In the genomic region with DNA sequence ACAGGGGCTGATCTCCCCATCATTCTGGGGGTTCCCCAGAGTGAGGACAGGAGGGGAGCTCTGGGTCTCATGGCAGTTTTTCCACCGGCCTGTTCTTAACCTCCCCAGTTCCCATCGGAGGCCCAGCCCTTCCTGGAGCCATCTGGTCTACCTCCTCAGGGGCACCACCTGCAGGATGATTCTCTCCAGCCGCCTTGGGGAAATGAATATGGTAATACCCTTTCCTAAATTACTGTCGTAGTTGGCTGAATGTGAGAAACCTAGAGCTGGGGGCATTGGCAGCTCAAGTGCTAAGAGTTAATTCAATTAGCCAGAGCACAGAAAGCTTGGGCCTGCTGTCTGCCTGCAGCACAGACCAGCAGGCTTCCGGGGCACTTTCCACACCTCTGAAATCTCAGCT, we compare ENCODE assay signal across 22 cellular contexts.
DNase-seq lines count a peak whose midpoint lies in the region; ATAC-seq and TF ChIP-seq lines count a peak whose summit lies in the region.
"Had no signal": no experiment of that assay in that cellular context is flagged by ENCODE, and none has a peak within 500 bp of the region (broad histone marks: within the 10 kb centered on the region; RNA-seq: fewer than 3 reads in every experiment).

No MANE protein-coding gene starts in this region.

- no peaks in the 10 kb centered on the region for H3K79me2 ChIP-seq in GM23338 (replicated peaks; ENCODE audit: insufficient read depth)

- in situ Hi-C loops in Panc1 (cut with HindIII; ENCODE audit: low pct_unique_long_range_greater_than_20kb, low sequenced_read_pairs), result no loop called here

- ATAC-seq in GM23338 (peak; percentile 93), Panc1 (peak; percentile 62; the same call in 1 of the 2 replicates), GM21825 (IDR thresholded peaks at IDR 0.05; ENCODE audit: unreplicated experiment) (no peak)
- ATAC-seq: activated CD4-positive, CD25-positive, alpha-beta regulatory T cell treated with anti-CD3 and anti-CD28 coated beads, Interleukin-2, amount 50 U/mL, for 24 hours; heart right ventricle; naive thymus-derived CD8-positive, alpha-beta T cell; sciatic nerve; stimulated activated naive B cell treated with anti-CD40 and anti-IgM and Interleukin-4, amounts not matched to agents 10 μg/mL and 1 μg/mL and 100 μg/mL, for 72 hours; T-cell had no signal

- no peaks in the 10 kb centered on the region for H3K4me1 Mint-ChIP-seq in Calu3 (ENCODE audit: low read depth, unreplicated experiment)
- peaks cover 18% of the 10 kb centered on the region for H3K4me1 Mint-ChIP-seq in GM23338
- H3K4me1 Mint-ChIP-seq: naive thymus-derived CD8-positive, alpha-beta T cell; stimulated activated naive B cell treated with anti-CD40 and anti-IgM and Interleukin-4, amounts not matched to agents 10 μg/mL and 1 μg/mL and 100 μg/mL, for 72 hours; T-cell had no signal

- H3K9me2 ChIP-seq in GM23338 (ENCODE audit: insufficient read depth), result no peaks in the 10 kb centered on the region

- BruUV-seq in Calu3 (replicated peaks; lab: Mats Ljungman, UMichigan), result no TSS peak
- no TSS peak for BruUV-seq in Panc1 (replicated peaks; lab: Mats Ljungman, UMichigan)

- H3K36me3 Mint-ChIP-seq in Calu3 (ENCODE audit: insufficient read depth, unreplicated experiment) (no peaks in the 10 kb centered on the region), GM23338 (ENCODE audit: low read depth) (no peaks in the 10 kb centered on the region)
- H3K36me3 Mint-ChIP-seq: activated naive CD8-positive, alpha-beta T cell; stimulated activated naive B cell treated with anti-CD40 and anti-IgM and Interleukin-4, amounts not matched to agents 10 μg/mL and 1 μg/mL and 100 μg/mL, for 72 hours; T-cell had no signal

- TF ChIP-seq CTCF in Calu3 (IDR thresholded peaks at IDR 0.05; ENCODE audit: unreplicated experiment) (no peak), GM23338 (conservative IDR thresholded peaks at IDR 0.05; ENCODE audit: low read depth in 2 of 2) (peak; percentile 59 to 64), Panc1 (IDR thresholded peaks at IDR 0.05) (no peak), ascending aorta (IDR thresholded peaks at IDR 0.05) (no peak)

- H3K27ac Mint-ChIP-seq in Calu3 (ENCODE audit: unreplicated experiment), result no peak overlapping the region
- H3K27ac Mint-ChIP-seq in GM23338, result peak overlapping the region; percentile 36; the same call in 1 of the 2 replicates
- H3K27ac Mint-ChIP-seq: activated naive CD8-positive, alpha-beta T cell; naive thymus-derived CD8-positive, alpha-beta T cell; stimulated activated naive B cell treated with anti-CD40 and anti-IgM and Interleukin-4, amounts not matched to agents 10 μg/mL and 1 μg/mL and 100 μg/mL, for 72 hours; T-cell had no signal

- no peak overlapping the region for H3K4me3 ChIP-seq in GM23338
- H3K4me3 ChIP-seq in Panc1 (ENCODE audit: low read depth in 2 of 2, low read length in 2 of 2), result no peak overlapping the region
- no peak overlapping the region for H3K4me3 ChIP-seq in ascending aorta
- H3K4me3 ChIP-seq: BLaER1 treated with 17β-estradiol and CSF1 and Interleukin-3, amounts not matched to agents 10 nM and 100 nM; heart right ventricle; vagina had no signal

- no peaks in the 10 kb centered on the region for H3K9me3 Mint-ChIP-seq in Calu3 (ENCODE audit: low read depth, unreplicated experiment)
- H3K9me3 Mint-ChIP-seq in GM23338, result no peaks in the 10 kb centered on the region

- H3K9me3 ChIP-seq in Panc1 (ENCODE audit: control insufficient read depth, insufficient read depth, low read depth, low read length) (no peaks in the 10 kb centered on the region), ascending aorta (no peaks in the 10 kb centered on the region)
- H3K9me3 ChIP-seq: vagina had no signal

- no peak overlapping the region for H3K4me3 Mint-ChIP-seq in Calu3 (ENCODE audit: low read depth, unreplicated experiment)
- H3K4me3 Mint-ChIP-seq in GM23338, result no peak overlapping the region; the same call in 2 of the 3 replicates
- H3K4me3 Mint-ChIP-seq: activated naive CD8-positive, alpha-beta T cell; naive thymus-derived CD8-positive, alpha-beta T cell; stimulated activated naive B cell treated with anti-CD40 and anti-IgM and Interleukin-4, amounts not matched to agents 10 μg/mL and 1 μg/mL and 100 μg/mL, for 72 hours; T-cell had no signal

- CTCF ChIA-PET in Calu3 (lab: Charles Lee), result no interaction called here
- CTCF ChIA-PET in Panc1 (lab: Charles Lee), result no interaction called here

- H3K27me3 ChIP-seq in GM23338 (ENCODE audit: insufficient read depth) (no peaks in the 10 kb centered on the region), Panc1 (ENCODE audit: control insufficient read depth, insufficient read depth, low read length) (peaks cover 5% of the 10 kb centered on the region; the same call in 1 of the 2 replicates), ascending aorta (no peaks in the 10 kb centered on the region)
- H3K27me3 ChIP-seq: BLaER1 treated with 17β-estradiol and CSF1 and Interleukin-3, amounts not matched to agents 10 nM and 100 nM; vagina had no signal

- DNase-seq in Calu3, result peak; percentile 4
- peak; percentile 87 for DNase-seq in GM23338 (ENCODE audit: low spot score)
- DNase-seq in Panc1 (ENCODE audit: low read depth, low spot score), result no peak
- DNase-seq in iPS DF 19.7 (ENCODE audit: low read depth, low spot score), result peak; percentile 35
- DNase-seq in NCI-H748 (lab: John Stamatoyannopoulos, UW; ENCODE audit: unreplicated experiment), result no peak
- DNase-seq in ascending aorta (ENCODE audit: low spot score in 2 of 2), result no peak
- DNase-seq in posterior cingulate gyrus, result no peak
- DNase-seq: central memory CD4-positive, alpha-beta T cell; erythroblast; heart right ventricle; KG1; NCI-H187 treated with DMSO at 0.1 percent for 48 hours; stimulated activated CD4-positive, alpha-beta T cell treated with anti-CD3 and anti-CD28 coated beads, Interleukin-4, amount 100 ng/mL, for 24 hours; stimulated activated naive B cell treated with anti-CD40 and anti-IgM and Interleukin-4, amounts not matched to agents 10 μg/mL and 1 μg/mL and 100 μg/mL, for 72 hours; T-cell had no signal

- peak overlapping the region; percentile 96 for H2AFZ ChIP-seq in GM23338

- no peaks in the 10 kb centered on the region for H4K20me1 ChIP-seq in GM23338 (replicated peaks; ENCODE audit: insufficient read depth)
- H4K20me1 ChIP-seq: BLaER1 treated with 17β-estradiol and CSF1 and Interleukin-3, amounts not matched to agents 10 nM and 100 nM had no signal

- H3K27ac ChIP-seq in GM23338 (ENCODE audit: low read depth), result no peak overlapping the region
- no peak overlapping the region for H3K27ac ChIP-seq in Panc1 (ENCODE audit: low read length)
- H3K27ac ChIP-seq in ascending aorta, result no peak overlapping the region
- H3K27ac ChIP-seq: BLaER1 treated with 17β-estradiol and CSF1 and Interleukin-3, amounts not matched to agents 10 nM and 100 nM; heart right ventricle; vagina had no signal

- POLR2A ChIA-PET in Panc1 (lab: Charles Lee), result no interaction called here

- H3K36me3 ChIP-seq in GM23338 (ENCODE audit: insufficient read depth) (no peaks in the 10 kb centered on the region), Panc1 (ENCODE audit: control insufficient read depth, insufficient read depth, low read length) (no peaks in the 10 kb centered on the region), ascending aorta (no peaks in the 10 kb centered on the region)
- H3K36me3 ChIP-seq: BLaER1 treated with 17β-estradiol and CSF1 and Interleukin-3, amounts not matched to agents 10 nM and 100 nM; heart right ventricle; vagina had no signal

- 0 out of 2 replicates have a peak, but pooled peaks cover 2% of the 10 kb centered on the region for H3F3A ChIP-seq in GM23338 (replicated peaks; ENCODE audit: low read depth)

- H3K4me2 ChIP-seq in GM23338, result peak overlapping the region; percentile 6; the same call in 1 of the 2 replicates
- H3K4me2 ChIP-seq: BLaER1 treated with 17β-estradiol and CSF1 and Interleukin-3, amounts not matched to agents 10 nM and 100 nM had no signal

- intact Hi-C loops in Calu3 (cut with micrococcal nuclease; ENCODE audit: unreplicated experiment), result no loop called here
- intact Hi-C loops in Panc1 (cut with micrococcal nuclease; ENCODE audit: unreplicated experiment), result no loop called here
- intact Hi-C loops in ascending aorta (cut with DNase I), result no loop called here
- intact Hi-C loops in posterior cingulate gyrus (cut with DNase I), result no loop called here

- peaks cover 10% of the 10 kb centered on the region for H3K4me1 ChIP-seq in GM23338 (ENCODE audit: insufficient read depth)
- no peaks in the 10 kb centered on the region for H3K4me1 ChIP-seq in Panc1 (ENCODE audit: control insufficient read depth, insufficient read depth, low read length)
- H3K4me1 ChIP-seq in ascending aorta, result no peaks in the 10 kb centered on the region
- H3K4me1 ChIP-seq: heart right ventricle, vagina had no signal

- peaks cover 100% of the 10 kb centered on the region for H3K27me3 Mint-ChIP-seq in Calu3 (ENCODE audit: unreplicated experiment)
- H3K27me3 Mint-ChIP-seq in GM23338 (ENCODE audit: insufficient read depth, low read depth, poor library complexity), result peaks cover 20% of the 10 kb centered on the region

TF ChIP-seq in GM23338, 12 proteins besides CTCF, POLR2A, EP300 and RAD21 (continues in another document):
- TF ChIP-seq POLR2AphosphoS5 (IDR thresholded peaks at IDR 0.05; ENCODE audit: low read depth), result no peak
- TF ChIP-seq, protein P1, sequence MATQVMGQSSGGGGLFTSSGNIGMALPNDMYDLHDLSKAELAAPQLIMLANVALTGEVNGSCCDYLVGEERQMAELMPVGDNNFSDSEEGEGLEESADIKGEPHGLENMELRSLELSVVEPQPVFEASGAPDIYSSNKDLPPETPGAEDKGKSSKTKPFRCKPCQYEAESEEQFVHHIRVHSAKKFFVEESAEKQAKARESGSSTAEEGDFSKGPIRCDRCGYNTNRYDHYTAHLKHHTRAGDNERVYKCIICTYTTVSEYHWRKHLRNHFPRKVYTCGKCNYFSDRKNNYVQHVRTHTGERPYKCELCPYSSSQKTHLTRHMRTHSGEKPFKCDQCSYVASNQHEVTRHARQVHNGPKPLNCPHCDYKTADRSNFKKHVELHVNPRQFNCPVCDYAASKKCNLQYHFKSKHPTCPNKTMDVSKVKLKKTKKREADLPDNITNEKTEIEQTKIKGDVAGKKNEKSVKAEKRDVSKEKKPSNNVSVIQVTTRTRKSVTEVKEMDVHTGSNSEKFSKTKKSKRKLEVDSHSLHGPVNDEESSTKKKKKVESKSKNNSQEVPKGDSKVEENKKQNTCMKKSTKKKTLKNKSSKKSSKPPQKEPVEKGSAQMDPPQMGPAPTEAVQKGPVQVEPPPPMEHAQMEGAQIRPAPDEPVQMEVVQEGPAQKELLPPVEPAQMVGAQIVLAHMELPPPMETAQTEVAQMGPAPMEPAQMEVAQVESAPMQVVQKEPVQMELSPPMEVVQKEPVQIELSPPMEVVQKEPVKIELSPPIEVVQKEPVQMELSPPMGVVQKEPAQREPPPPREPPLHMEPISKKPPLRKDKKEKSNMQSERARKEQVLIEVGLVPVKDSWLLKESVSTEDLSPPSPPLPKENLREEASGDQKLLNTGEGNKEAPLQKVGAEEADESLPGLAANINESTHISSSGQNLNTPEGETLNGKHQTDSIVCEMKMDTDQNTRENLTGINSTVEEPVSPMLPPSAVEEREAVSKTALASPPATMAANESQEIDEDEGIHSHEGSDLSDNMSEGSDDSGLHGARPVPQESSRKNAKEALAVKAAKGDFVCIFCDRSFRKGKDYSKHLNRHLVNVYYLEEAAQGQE (IDR thresholded peaks at IDR 0.05; ENCODE audit: unreplicated experiment), result no peak
- no peak for TF ChIP-seq CREB1 (CRISPR knock-in tag; IDR thresholded peaks at IDR 0.05; ENCODE audit: low read depth)
- no peak for TF ChIP-seq ZNF331 (CRISPR knock-in tag; IDR thresholded peaks at IDR 0.05; ENCODE audit: low read depth)

Comparison
In these comparisons a context has a peak if more than half of its experiments do, and no peak if none do; other contexts are left out.
1. DNase-seq: peak in Calu3 (single experiment), GM23338 (single experiment) and iPS DF 19.7 (single experiment); none in Panc1 (single experiment), NCI-H748 (single experiment), ascending aorta (0 of 2) and posterior cingulate gyrus (0 of 10).
2. CTCF ChIP-seq: peak in GM23338 (2 of 2); none in Calu3 (single experiment), Panc1 (single experiment) and ascending aorta (0 of 3).